11 cellular contexts compared by ENCODE assay signal in the genomic region with DNA sequence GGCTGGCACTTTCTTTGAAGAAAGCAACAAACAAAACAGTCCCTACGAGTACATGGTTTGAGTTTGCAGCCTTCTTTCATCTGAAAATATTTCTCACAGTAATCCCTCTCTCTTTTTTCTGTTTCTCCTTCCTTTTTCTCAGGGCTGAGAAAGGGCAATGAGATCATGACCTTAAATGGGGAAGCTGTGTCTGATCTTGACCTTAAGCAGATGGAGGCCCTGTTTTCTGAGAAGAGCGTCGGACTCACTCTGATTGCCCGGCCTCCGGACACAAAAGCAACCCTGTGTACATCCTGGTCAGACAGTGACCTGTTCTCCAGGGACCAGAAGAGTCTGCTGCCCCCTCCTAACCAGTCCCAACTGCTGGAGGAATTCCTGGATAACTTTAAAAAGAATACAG.
A peak's percentile ranks its signal among the peaks of the same experiment; 100 is the strongest.
DNase-seq lines count a peak whose midpoint lies in the region; ATAC-seq, FAIRE-seq and TF ChIP-seq lines count a peak whose summit lies in the region.
"Had no signal": no experiment of that assay in that cellular context is flagged by ENCODE, and none has a peak within 500 bp of the region (broad histone marks: within the 10 kb centered on the region; RNA-seq: fewer than 3 reads in every experiment).

No MANE protein-coding gene starts in this region.

- DNase-seq in GM18507 (ENCODE audit: extremely low spot score, insufficient read length, low read depth) (no peak), MV-4-11 (lab: John Stamatoyannopoulos, UW) (peak; percentile 58), osteoblast (ENCODE audit: insufficient read length, low spot score, missing footprints) (no peak), substantia nigra (lab: John Stamatoyannopoulos, UW) (no peak), AG20443 (ENCODE audit: low spot score) (no peak)
- DNase-seq in effector memory CD8-positive, alpha-beta T cell: no peak
- DNase-seq: Calu3, dermis blood vessel endothelial cell, T-helper 2 cell had no signal

- no peak for TF ChIP-seq CTCF in osteoblast (IDR thresholded peaks at IDR 0.05; ENCODE audit: extremely low read depth, low read depth, low read length)

- H3K79me2 ChIP-seq in osteoblast (ENCODE audit: insufficient read depth, low read length): peaks cover 2% of the 10 kb centered on the region

- H3K27me3 ChIP-seq in osteoblast (ENCODE audit: insufficient read depth, low read length): no peaks in the 10 kb centered on the region

- H3K9me3 ChIP-seq in mesodermal cell (ENCODE audit: control insufficient read depth, low read length) (no peaks in the 10 kb centered on the region), osteoblast (ENCODE audit: low read depth, low read length) (no peaks in the 10 kb centered on the region)

- H4K20me1 ChIP-seq in osteoblast (ENCODE audit: insufficient read depth, low read length): no peaks in the 10 kb centered on the region

- H3K27ac ChIP-seq in mesodermal cell (ENCODE audit: low read depth, low read length, severe bottlenecking) (peak overlapping the region; percentile 41), osteoblast (ENCODE audit: low read depth, low read length) (no peak overlapping the region), substantia nigra (ENCODE audit: low read depth, low read length, poor library complexity, severe bottlenecking) (no peak overlapping the region)

- WGBS in mesodermal cell (ENCODE audit: insufficient coverage in 2 of 2), 2 experiments: 87% methylated on average over 3 to 5 of the region's 5 CpGs

- H3K4me3 ChIP-seq in mesodermal cell (ENCODE audit: extremely low read depth, insufficient read depth, low read length, poor library complexity, severe bottlenecking): no peak overlapping the region
- no peak overlapping the region for H3K4me3 ChIP-seq in osteoblast (ENCODE audit: insufficient read depth, low read length)

- H3K4me1 ChIP-seq in mesodermal cell (ENCODE audit: control insufficient read depth, insufficient read depth, low read length, poor library complexity, severe bottlenecking) (peaks cover 32% of the 10 kb centered on the region), osteoblast (ENCODE audit: insufficient read depth, low read length) (peaks cover 22% of the 10 kb centered on the region)

- FAIRE-seq in GM18507 (lab: Jason Lieb, UNC): peak; percentile 84

- H3K4me1 Mint-ChIP-seq in effector memory CD8-positive, alpha-beta T cell (ENCODE audit: low read depth in 2 of 2): peaks cover 0 to 2% of the 10 kb centered on the region in 2 donors

- H2AFZ ChIP-seq in osteoblast (ENCODE audit: low read length): no peak overlapping the region

- H3K9me3 Mint-ChIP-seq in effector memory CD8-positive, alpha-beta T cell: no peaks in the 10 kb centered on the region

- H3K4me3 Mint-ChIP-seq in effector memory CD8-positive, alpha-beta T cell: no peak overlapping the region

- ATAC-seq in GM21529 (IDR thresholded peaks at IDR 0.05; ENCODE audit: unreplicated experiment): peak; percentile 40
- ATAC-seq in effector memory CD8-positive, alpha-beta T cell (replicated peaks): no peak

- H3K4me2 ChIP-seq in osteoblast (ENCODE audit: insufficient read depth, low read length): no peak overlapping the region

- no peaks in the 10 kb centered on the region for H3K36me3 Mint-ChIP-seq in effector memory CD8-positive, alpha-beta T cell (ENCODE audit: insufficient read depth)

- peaks cover 8% of the 10 kb centered on the region for H3K36me3 ChIP-seq in mesodermal cell (ENCODE audit: control insufficient read depth, insufficient read depth, low read length)
- peaks cover 29% of the 10 kb centered on the region for H3K36me3 ChIP-seq in osteoblast (ENCODE audit: insufficient read depth, low read length)

- no peak overlapping the region for H3K27ac Mint-ChIP-seq in effector memory CD8-positive, alpha-beta T cell

- no peaks in the 10 kb centered on the region for H3K27me3 Mint-ChIP-seq in effector memory CD8-positive, alpha-beta T cell
